In the genomic region with DNA sequence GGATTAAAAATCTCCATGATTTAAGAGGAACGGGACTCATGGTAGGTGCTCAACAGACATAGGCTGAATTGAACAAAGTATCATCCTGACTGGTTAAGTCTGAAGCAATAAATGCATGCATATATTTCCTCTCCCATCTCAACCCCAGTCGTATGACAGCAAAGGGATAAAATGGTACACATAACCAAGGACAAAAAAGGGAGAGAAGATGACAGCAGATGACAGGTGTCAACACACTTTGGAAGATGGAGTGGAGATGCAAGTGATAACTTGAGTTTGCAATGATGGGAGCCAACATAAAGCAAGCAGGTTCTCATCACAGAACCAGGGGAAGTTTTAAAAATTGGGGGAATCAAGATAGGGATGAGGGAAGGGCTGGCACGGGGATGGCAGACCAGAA, we compare ENCODE assay signal across 18 cellular contexts. TPM values are rescaled to one million over a fixed set of nuclear protein-coding genes. Genes with fewer than 3 reads are reported as not detected.
DNase-seq lines count a peak whose midpoint lies in the region; ATAC-seq and TF ChIP-seq lines count a peak whose summit lies in the region.
"Had no signal": no experiment of that assay in that cellular context is flagged by ENCODE, and none has a peak within 500 bp of the region (broad histone marks: within the 10 kb centered on the region; RNA-seq: fewer than 3 reads in every experiment).

No MANE protein-coding gene starts in this region.

- H3K9ac ChIP-seq in smooth muscle cell (ENCODE audit: low read depth), result no peak overlapping the region
- H3K9ac ChIP-seq: BLaER1 had no signal

- H3K4me3 ChIP-seq in osteoblast (ENCODE audit: insufficient read depth, low read length), result no peak overlapping the region
- H3K4me3 ChIP-seq in smooth muscle cell, result no peak overlapping the region
- H3K4me3 ChIP-seq: BLaER1, GM23338 had no signal

- H3K27me3 ChIP-seq in osteoblast (ENCODE audit: insufficient read depth, low read length) (no peaks in the 10 kb centered on the region), smooth muscle cell (ENCODE audit: low read depth) (no peaks in the 10 kb centered on the region)
- H3K27me3 ChIP-seq: BLaER1 had no signal

- H3K27ac ChIP-seq in osteoblast (ENCODE audit: low read depth, low read length) (no peak overlapping the region), smooth muscle cell (ENCODE audit: low read depth) (no peak overlapping the region)
- H3K27ac ChIP-seq: 22Rv1, BLaER1, HL-60 had no signal

- ATAC-seq in activated T-cell treated with anti-CD3 and anti-CD28 coated beads, Interleukin-2, amount 50 U/mL, for 72 hours (replicated peaks in 1 of 2), result no peak
- ATAC-seq in central memory CD8-positive, alpha-beta T cell (replicated peaks; ENCODE audit: extremely low read depth, poor library complexity, severe bottlenecking), result no peak
- ATAC-seq in natural killer cell, result no peak
- ATAC-seq: GM23338 had no signal

- peaks cover 22% of the 10 kb centered on the region for H3K4me1 ChIP-seq in osteoblast (ENCODE audit: insufficient read depth, low read length)
- H3K4me1 ChIP-seq in smooth muscle cell (ENCODE audit: low read depth), result no peaks in the 10 kb centered on the region

- peaks cover 13% of the 10 kb centered on the region for H4K20me1 ChIP-seq in osteoblast (ENCODE audit: insufficient read depth, low read length)
- peaks cover 9% of the 10 kb centered on the region for H4K20me1 ChIP-seq in smooth muscle cell (ENCODE audit: low read depth)
- H4K20me1 ChIP-seq: BLaER1 had no signal

- peaks cover 22% of the 10 kb centered on the region for H3K4me1 Mint-ChIP-seq in activated T-cell treated with anti-CD3 and anti-CD28 coated beads, Interleukin-2, amount 50 U/mL, for 72 hours (ENCODE audit: low read depth)
- peaks cover 53% of the 10 kb centered on the region for H3K4me1 Mint-ChIP-seq in central memory CD8-positive, alpha-beta T cell
- H3K4me1 Mint-ChIP-seq in natural killer cell, result peaks cover 46 to 52% of the 10 kb centered on the region in 2 donors

- peaks cover 29% of the 10 kb centered on the region for H3K79me2 ChIP-seq in osteoblast (ENCODE audit: insufficient read depth, low read length)
- H3K79me2 ChIP-seq in smooth muscle cell (ENCODE audit: low read depth), result peaks cover 14% of the 10 kb centered on the region

- no peak for DNase-seq in activated T-cell treated with anti-CD3 and anti-CD28 coated beads, Interleukin-2, amount 50 U/mL, for 72 hours
- no peak for DNase-seq in activated T-cell treated with anti-CD3 and anti-CD28 coated beads, Interleukin-2, amount 50 U/mL, for 1 hour
- DNase-seq in central memory CD8-positive, alpha-beta T cell (ENCODE audit: low spot score in 2 of 2), result no peak
- DNase-seq in osteoblast (ENCODE audit: insufficient read length, low spot score, missing footprints), result peak; percentile 58
- DNase-seq in stimulated activated CD4-positive, alpha-beta T cell treated with anti-CD3 and anti-CD28 coated beads, Interleukin-2, amount 100 ng/mL, for 24 hours, result no peak
- no peak for DNase-seq in smooth muscle cell (lab: John Stamatoyannopoulos, UW; ENCODE audit: unreplicated experiment)
- no peak for DNase-seq in natural killer cell
- DNase-seq in stimulated activated naive CD4-positive, alpha-beta T cell (lab: John Stamatoyannopoulos, UW), result no peak
- DNase-seq: COR-L47, DMS153, DMS79 treated with DMSO at 0.1 percent for 48 hours, EL, H7 had no signal

- no peaks in the 10 kb centered on the region for H3K9me3 ChIP-seq in osteoblast (ENCODE audit: low read depth, low read length)
- no peaks in the 10 kb centered on the region for H3K9me3 ChIP-seq in smooth muscle cell (replicated peaks; ENCODE audit: low read depth)

- H3F3A ChIP-seq in smooth muscle cell (ENCODE audit: low read depth), result no peaks in the 10 kb centered on the region

- no peaks in the 10 kb centered on the region for H3K27me3 Mint-ChIP-seq in activated T-cell treated with anti-CD3 and anti-CD28 coated beads, Interleukin-2, amount 50 U/mL, for 72 hours (ENCODE audit: low read depth)
- H3K27me3 Mint-ChIP-seq in central memory CD8-positive, alpha-beta T cell, result no peaks in the 10 kb centered on the region
- no peaks in the 10 kb centered on the region for H3K27me3 Mint-ChIP-seq in natural killer cell (ENCODE audit: low read depth in 2 of 2)

- H3K27ac Mint-ChIP-seq in activated T-cell treated with anti-CD3 and anti-CD28 coated beads, Interleukin-2, amount 50 U/mL, for 72 hours, result peak overlapping the region; percentile 3
- peak overlapping the region; percentile 52 for H3K27ac Mint-ChIP-seq in central memory CD8-positive, alpha-beta T cell (ENCODE audit: low read depth)
- peak overlapping the region in 1 of 2 donors; percentile 52 for H3K27ac Mint-ChIP-seq in natural killer cell
- H3K27ac Mint-ChIP-seq: GM23338 had no signal

- TF ChIP-seq CTCF in osteoblast (IDR thresholded peaks at IDR 0.05; ENCODE audit: extremely low read depth, low read depth, low read length) (no peak), smooth muscle cell (IDR thresholded peaks at IDR 0.05; ENCODE audit: borderline replicate concordance, insufficient read depth, poor library complexity, severe bottlenecking) (no peak), natural killer cell (IDR thresholded peaks at IDR 0.05) (no peak)

- H2AFZ ChIP-seq in osteoblast (ENCODE audit: low read length) (no peak overlapping the region), smooth muscle cell (ENCODE audit: low read depth) (no peak overlapping the region)
- H2AFZ ChIP-seq: GM23338 had no signal

- no peak overlapping the region for H3K4me3 Mint-ChIP-seq in activated T-cell treated with anti-CD3 and anti-CD28 coated beads, Interleukin-2, amount 50 U/mL, for 72 hours
- no peak overlapping the region for H3K4me3 Mint-ChIP-seq in central memory CD8-positive, alpha-beta T cell
- no peak overlapping the region for H3K4me3 Mint-ChIP-seq in natural killer cell
- H3K4me3 Mint-ChIP-seq: GM23338 had no signal

- H3K4me2 ChIP-seq in osteoblast (ENCODE audit: insufficient read depth, low read length) (no peak overlapping the region), smooth muscle cell (no peak overlapping the region)
- H3K4me2 ChIP-seq: BLaER1, GM23338 had no signal

- H3K36me3 Mint-ChIP-seq in activated T-cell treated with anti-CD3 and anti-CD28 coated beads, Interleukin-2, amount 50 U/mL, for 72 hours (ENCODE audit: insufficient read depth in 2 of 2), result peaks cover 12 to 19% of the 10 kb centered on the region in 2 donors
- peaks cover 17% of the 10 kb centered on the region for H3K36me3 Mint-ChIP-seq in central memory CD8-positive, alpha-beta T cell (ENCODE audit: insufficient read depth)
- H3K36me3 Mint-ChIP-seq in natural killer cell, result peaks cover 13% of the 10 kb centered on the region

- H3K36me3 ChIP-seq in osteoblast (ENCODE audit: insufficient read depth, low read length) (peaks cover 15% of the 10 kb centered on the region), smooth muscle cell (ENCODE audit: low read depth) (no peaks in the 10 kb centered on the region)

- 96% methylated on average over 3 of the region's 3 CpGs for WGBS in smooth muscle cell (ENCODE audit: low lambda C conversion rate)

- intact Hi-C loops in natural killer cell (cut with micrococcal nuclease), result no loop called here

- peaks cover 0 to 5% of the 10 kb centered on the region in 2 donors for H3K9me3 Mint-ChIP-seq in activated T-cell treated with anti-CD3 and anti-CD28 coated beads, Interleukin-2, amount 50 U/mL, for 72 hours
- peaks cover 7% of the 10 kb centered on the region for H3K9me3 Mint-ChIP-seq in central memory CD8-positive, alpha-beta T cell
- peaks cover 2 to 5% of the 10 kb centered on the region in 2 donors for H3K9me3 Mint-ChIP-seq in natural killer cell

RNA-seq across cellular contexts. Expression of gene C1RL, which starts 5.2 kb away (rescaled TPM):
- total RNA-seq in activated T-cell treated with anti-CD3 and anti-CD28 coated beads, Interleukin-2, amount 50 U/mL, for 72 hours, result 10 to 100 TPM; 22.6 to 27.4 TPM
- total RNA-seq in osteoblast (63.7 and 67.5 TPM in 2 replicates), smooth muscle cell (18.5 and 21.1 TPM in 2 replicates), natural killer cell (10 to 100 TPM; 29.1 to 35.5 (median 31.0) TPM)
- polyA plus RNA-seq in smooth muscle cell, result 8.7 and 9.8 TPM in 2 replicates

RNA-seq across cellular contexts. Expression of gene C1R, which starts 11.6 kb away (rescaled TPM):
- total RNA-seq in activated T-cell treated with anti-CD3 and anti-CD28 coated beads, Interleukin-2, amount 50 U/mL, for 72 hours, result 1 to 10 TPM; 5.6 to 6.4 TPM
- 313 and 330 TPM in 2 replicates for total RNA-seq in osteoblast
- total RNA-seq in smooth muscle cell, result 51.2 and 58.9 TPM in 2 replicates
- 78.7 and 83.8 TPM in 2 replicates for polyA plus RNA-seq in smooth muscle cell
- 1 to 10 TPM; 6.4 to 7.8 (median 6.6) TPM for total RNA-seq in natural killer cell

RNA-seq across cellular contexts. Expression of gene RBP5, which starts 24.9 kb away (rescaled TPM):
- under 1 TPM in 1 of 2 donors, not detected in 1; 0.26 TPM for total RNA-seq in activated T-cell treated with anti-CD3 and anti-CD28 coated beads, Interleukin-2, amount 50 U/mL, for 72 hours
- total RNA-seq in osteoblast, result not detected in 2 replicates
- total RNA-seq in smooth muscle cell, result not detected in 2 replicates
- 0.21 and 2.3 TPM in 2 replicates for polyA plus RNA-seq in smooth muscle cell
- total RNA-seq in natural killer cell, result not detected
- total RNA-seq: A673 had no signal

RNA-seq across cellular contexts. Expression of gene CLSTN3, which starts 26.3 kb away (rescaled TPM):
- 10 to 100 TPM; 56.1 to 59.2 TPM for total RNA-seq in activated T-cell treated with anti-CD3 and anti-CD28 coated beads, Interleukin-2, amount 50 U/mL, for 72 hours
- total RNA-seq in osteoblast (6.2 and 7.6 TPM in 2 replicates), smooth muscle cell (26.5 and 51.0 TPM in 2 replicates), natural killer cell (10 to 100 TPM; 59.7 to 95.5 (median 61.0) TPM)
- 12.4 and 25.4 TPM in 2 replicates for polyA plus RNA-seq in smooth muscle cell

RNA-seq across cellular contexts. Expression of gene C1S, which starts 43.3 kb away (rescaled TPM):
- 1 to 10 TPM; 4.0 to 6.6 TPM for total RNA-seq in activated T-cell treated with anti-CD3 and anti-CD28 coated beads, Interleukin-2, amount 50 U/mL, for 72 hours
- total RNA-seq in osteoblast (443 and 478 TPM in 2 replicates), smooth muscle cell (38.5 and 65.7 TPM in 2 replicates), natural killer cell (1 to 10 TPM; 1.6 to 1.9 (median 1.9) TPM)
- 61.1 and 69.2 TPM in 2 replicates for polyA plus RNA-seq in smooth muscle cell
